In genomic region chr16:85084841-85085535, GRCh38 we compare ENCODE assay signal across 23 cellular contexts. TPM values are rescaled to one million over a fixed set of nuclear protein-coding genes. Genes with fewer than 3 reads are reported as not detected.
"Had no signal": no experiment of that assay in that cellular context is flagged by ENCODE, and none has a peak within 500 bp of the region (broad histone marks: within the 10 kb centered on the region; RNA-seq: fewer than 3 reads in every experiment).

No MANE protein-coding gene starts in this region.

- H3K4me3 Mint-ChIP-seq: activated naive CD8-positive, alpha-beta T cell; natural killer cell; stimulated activated memory B cell treated with anti-CD40 and anti-IgM and Interleukin-4, amounts not matched to agents 10 μg/mL and 1 μg/mL and 100 μg/mL, for 72 hours; T-helper 2 cell treated with Interferon-gamma antibody and Interleukin-4, amounts not matched to agents 5 μg/mL and 100 μg/mL, for 36 hours had no signal

- DNase-seq: activated CD4-positive, CD25-positive, alpha-beta regulatory T cell treated with anti-CD3 and anti-CD28 coated beads, Interleukin-2, amount 50 U/mL, for 72 hours; activated T-cell treated with anti-CD3 and anti-CD28 coated beads, Interleukin-2, amount 50 U/mL, for 1 hour; adrenal gland; brain microvascular endothelial cell; caudate nucleus; dermis blood vessel endothelial cell; effector CD8-positive, alpha-beta T cell; foreskin melanocyte; natural killer cell; sigmoid colon; stimulated activated CD4-positive, alpha-beta T cell treated with anti-CD3 and anti-CD28 coated beads, Interleukin-15, amount 100 ng/mL, for 24 hours; transverse colon had no signal

- H3K27me3 ChIP-seq: adrenal gland, ascending aorta, sigmoid colon, transverse colon, vagina had no signal

- H3K4me3 ChIP-seq: adrenal gland, ascending aorta, left lung, lung, sigmoid colon, smooth muscle cell, transverse colon, vagina had no signal

- H3K27ac ChIP-seq: adrenal gland, ascending aorta, brain microvascular endothelial cell, left lung, sigmoid colon, transverse colon, vagina, VCaP had no signal

- H3K9me3 Mint-ChIP-seq: natural killer cell; stimulated activated memory B cell treated with anti-CD40 and anti-IgM and Interleukin-4, amounts not matched to agents 10 μg/mL and 1 μg/mL and 100 μg/mL, for 72 hours; T-helper 2 cell treated with Interferon-gamma antibody and Interleukin-4, amounts not matched to agents 5 μg/mL and 100 μg/mL, for 36 hours had no signal

- H3K4me1 ChIP-seq: adrenal gland, ascending aorta had no signal

- ATAC-seq: left lung; natural killer cell; stimulated activated memory B cell treated with anti-CD40 and anti-IgM and Interleukin-4, amounts not matched to agents 10 μg/mL and 1 μg/mL and 100 μg/mL, for 72 hours had no signal

- H3K36me3 Mint-ChIP-seq: natural killer cell; stimulated activated memory B cell treated with anti-CD40 and anti-IgM and Interleukin-4, amounts not matched to agents 10 μg/mL and 1 μg/mL and 100 μg/mL, for 72 hours had no signal

- H3K9me3 ChIP-seq: adrenal gland, ascending aorta, left lung, sigmoid colon, transverse colon, vagina had no signal

- H3K4me2 ChIP-seq: smooth muscle cell had no signal

- H3K36me3 ChIP-seq: adrenal gland, brain microvascular endothelial cell, transverse colon had no signal

- H3K27me3 Mint-ChIP-seq: activated naive CD8-positive, alpha-beta T cell had no signal

- H3K27ac Mint-ChIP-seq: activated naive CD8-positive, alpha-beta T cell; natural killer cell; stimulated activated memory B cell treated with anti-CD40 and anti-IgM and Interleukin-4, amounts not matched to agents 10 μg/mL and 1 μg/mL and 100 μg/mL, for 72 hours; T-helper 2 cell treated with Interferon-gamma antibody and Interleukin-4, amounts not matched to agents 5 μg/mL and 100 μg/mL, for 36 hours had no signal

RNA-seq across cellular contexts. Expression of gene CIBAR2, which starts 27.3 kb away (rescaled TPM):
- total RNA-seq: ascending aorta, dermis blood vessel endothelial cell, kidney epithelial cell, natural killer cell, sigmoid colon, smooth muscle cell, vagina had no signal
- polyA plus RNA-seq: esophagus, sigmoid colon, smooth muscle cell had no signal
